In the genomic region with DNA sequence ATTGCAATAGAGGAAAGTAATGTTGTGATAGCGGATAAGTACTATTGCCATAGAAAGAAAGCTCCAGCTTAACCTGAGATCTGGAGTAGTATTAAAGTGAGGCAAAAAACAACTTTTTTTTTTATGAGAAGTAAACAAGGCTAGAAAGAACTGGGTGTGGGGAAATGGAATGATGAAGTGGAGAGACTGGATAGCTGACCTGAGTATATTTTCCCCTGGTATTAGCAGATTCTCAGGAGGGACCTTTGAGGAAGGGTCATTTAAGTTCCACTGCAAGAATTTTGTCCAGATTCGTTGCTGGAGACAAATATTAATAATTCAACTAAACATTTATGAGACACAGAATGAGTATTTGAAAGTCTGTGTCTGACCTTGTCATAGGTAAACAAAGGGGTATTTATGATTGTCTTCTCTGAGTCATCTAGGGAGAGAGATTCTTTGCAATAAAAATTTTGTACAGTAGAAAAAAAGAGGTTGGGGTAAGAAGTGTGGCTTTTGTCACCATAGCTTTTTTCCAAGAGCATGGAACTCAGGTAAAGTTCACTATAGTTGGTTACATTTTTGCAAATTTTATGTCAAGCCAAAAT, we compare ENCODE assay signal across 26 cellular contexts.
"Had no signal": no experiment of that assay in that cellular context is flagged by ENCODE, and none has a peak within 500 bp of the region (broad histone marks: within the 10 kb centered on the region; RNA-seq: fewer than 3 reads in every experiment).

No MANE protein-coding gene starts in this region.

- H3K9me3 ChIP-seq: adrenal gland, heart left ventricle, left ventricle myocardium inferior, testis, transverse colon had no signal

- H3K4me1 ChIP-seq: adrenal gland, heart left ventricle, left ventricle myocardium inferior, testis, transverse colon had no signal

- H3K27me3 ChIP-seq: adrenal gland, heart left ventricle, testis, transverse colon had no signal

- H3K27ac ChIP-seq: adrenal gland, epithelial cell of prostate, heart left ventricle, left ventricle myocardium inferior, testis, transverse colon had no signal

- H3K36me3 ChIP-seq: adrenal gland, heart left ventricle, left ventricle myocardium inferior, transverse colon had no signal

- FAIRE-seq: astrocyte, islet of Langerhans, TTC549 had no signal

- DNase-seq: activated CD4-positive, alpha-beta memory T cell treated with anti-CD3 and anti-CD28 coated beads for 36 hours; activated CD4-positive, alpha-beta T cell treated with anti-CD3 and anti-CD28 coated beads, Interleukin-2, amount 10 ng/mL, durations not matched to agents 24 days and 14 days; activated CD4-positive, CD25-positive, alpha-beta regulatory T cell treated with anti-CD3 and anti-CD28 coated beads, Interleukin-2, amount 50 U/mL, for 72 hours; activated CD8-positive, alpha-beta memory T cell treated with anti-CD3 and anti-CD28 coated beads, Interleukin-2, amount 50 U/mL, for 4 hours; activated effector memory CD4-positive, alpha-beta T cell treated with anti-CD3 and anti-CD28 coated beads, Interleukin-2, amount 50 U/mL, for 16 hours; activated naive CD4-positive, alpha-beta T cell treated with anti-CD3 and anti-CD28 coated beads for 36 hours; activated naive CD8-positive, alpha-beta T cell treated with anti-CD3 and anti-CD28 coated beads for 36 hours; activated T-cell treated with anti-CD3 and anti-CD28 coated beads, Interleukin-2, amount 50 U/mL, for 1 hour; adrenal gland; heart left ventricle; hypothalamus; left ventricle myocardium inferior; mucosa of descending colon; posterior cingulate gyrus; right cardiac atrium; stimulated activated CD4-positive, alpha-beta T cell treated with anti-CD3 and anti-CD28 coated beads, Interleukin-15, amount 100 ng/mL, for 24 hours; stimulated activated naive CD4-positive, alpha-beta T cell treated with Interleukin-2 at 50 U/mL for 16 hours; T-helper 9 cell; testis; transverse colon had no signal

- ATAC-seq: heart left ventricle; mucosa of descending colon; natural killer cell treated with Interleukin-12 subunit alpha and Interleukin-12 subunit beta and Interleukin-15 and Interleukin-18, amount 100 ng/mL, for 72 hours; right cardiac atrium had no signal

- H3K4me3 ChIP-seq: adrenal gland, heart left ventricle, left ventricle myocardium inferior, lung, mucosa of descending colon, testis, transverse colon had no signal
